Comparison of ENCODE assay signal across 10 cellular contexts in genomic region chr5:111954516-111955337, GRCh38.
DNase-seq lines count a peak whose midpoint lies in the region; ATAC-seq, FAIRE-seq and TF ChIP-seq lines count a peak whose summit lies in the region.
"Had no signal": no experiment of that assay in that cellular context is flagged by ENCODE, and none has a peak within 500 bp of the region (broad histone marks: within the 10 kb centered on the region; RNA-seq: fewer than 3 reads in every experiment).

No MANE protein-coding gene starts in this region.

- no peak for TF ChIP-seq POLR2A in GM12891 (IDR thresholded peaks at IDR 0.05; ENCODE audit: low read depth, low read length)

- FAIRE-seq in GM12891 (lab: Jason Lieb, UNC), result peak; percentile 77

- DNase-seq in GM12891 (ENCODE audit: insufficient read length, low spot score) (no peak), chondrocyte (ENCODE audit: low spot score) (no peak), SHP77 treated with DMSO at 0.1 percent for 48 hours (lab: John Stamatoyannopoulos, UW) (no peak), HEK293T (ENCODE audit: extremely low spot score) (no peak), GM13977 (ENCODE audit: low spot score) (no peak), midbrain (lab: John Stamatoyannopoulos, UW) (no peak)
- DNase-seq: activated effector memory CD4-positive, alpha-beta T cell treated with anti-CD3 and anti-CD28 coated beads, Interleukin-2, amount 50 U/mL, for 16 hours; stimulated activated CD4-positive, alpha-beta T cell treated with anti-CD3 and anti-CD28 coated beads, Interleukin-4, amount 100 ng/mL, for 24 hours had no signal

- H3K4me1 Mint-ChIP-seq in chondrocyte (ENCODE audit: low read depth), result peaks cover 81% of the 10 kb centered on the region

- CTCF ChIA-PET in HEK293T (lab: Yijun Ruan, JAX), result no interaction called here

- H3K9me3 Mint-ChIP-seq in chondrocyte (ENCODE audit: low read depth), result peaks cover 14% of the 10 kb centered on the region

- no peaks in the 10 kb centered on the region for H3K27me3 Mint-ChIP-seq in chondrocyte (ENCODE audit: low read depth)

- no peak for TF ChIP-seq CTCF in chondrocyte (IDR thresholded peaks at IDR 0.05)
- no peak for TF ChIP-seq CTCF in GM13977 (IDR thresholded peaks at IDR 0.05; ENCODE audit: extremely low read depth, insufficient read depth, missing control alignments)

- H3K4me3 Mint-ChIP-seq in chondrocyte (ENCODE audit: unreplicated experiment), result no peak overlapping the region

- peaks cover 1% of the 10 kb centered on the region for H3K36me3 Mint-ChIP-seq in chondrocyte (ENCODE audit: low read depth)

- peak; percentile 59 for ATAC-seq in GM21447 (IDR thresholded peaks at IDR 0.05; ENCODE audit: unreplicated experiment)
- ATAC-seq in HG03196 (IDR thresholded peaks at IDR 0.05; ENCODE audit: unreplicated experiment), result peak; percentile 76

- peak overlapping the region; percentile 90 for H3K27ac Mint-ChIP-seq in chondrocyte (ENCODE audit: unreplicated experiment)

- in situ Hi-C loops in GM13977 (cut with MboI; ENCODE audit: low pct_unique_long_range_greater_than_20kb, low sequenced_read_pairs, unreplicated experiment), result no loop called here

- POLR2A ChIA-PET in HEK293T (lab: Yijun Ruan, JAX), result no interaction called here

TF ChIP-seq in GM12891, 5 proteins besides CTCF, POLR2A, EP300 and RAD21:
- TF ChIP-seq TAF1 (IDR thresholded peaks at IDR 0.05; ENCODE audit: low read depth, low read length) (0 out of 2 replicates have a peak, but pooled peaks have one; percentile 14), POLR2AphosphoS5 (IDR thresholded peaks at IDR 0.05; ENCODE audit: low read depth, low read length) (no peak), SPI1 (IDR thresholded peaks at IDR 0.05; ENCODE audit: low read depth, low read length) (no peak), PAX5 (IDR thresholded peaks at IDR 0.05; ENCODE audit: insufficient read depth, low read length, severe bottlenecking) (no peak)
TF ChIP-seq in GM12891: peak in this region for 1.

TF ChIP-seq in HEK293T, 16 proteins besides CTCF, POLR2A, EP300 and RAD21:
- TF ChIP-seq NFRKB (IDR thresholded peaks at IDR 0.05) (no peak), BHLHE40 (IDR thresholded peaks at IDR 0.05; ENCODE audit: borderline replicate concordance) (no peak), SUZ12 (IDR thresholded peaks at IDR 0.05) (no peak), PKNOX1 (IDR thresholded peaks at IDR 0.05) (no peak), ZNF384 (IDR thresholded peaks at IDR 0.05) (no peak), FOXM1 (IDR thresholded peaks at IDR 0.05; ENCODE audit: borderline replicate concordance) (no peak), ELF4 (IDR thresholded peaks at IDR 0.05) (no peak), LEF1 (IDR thresholded peaks at IDR 0.05; ENCODE audit: borderline replicate concordance) (no peak), SP1 (IDR thresholded peaks at IDR 0.05) (no peak), CTBP1 (IDR thresholded peaks at IDR 0.05; ENCODE audit: borderline replicate concordance) (no peak), FOXK2 (IDR thresholded peaks at IDR 0.05) (no peak), ARNT (IDR thresholded peaks at IDR 0.05) (no peak), HDGF (IDR thresholded peaks at IDR 0.05; ENCODE audit: borderline replicate concordance) (no peak), TARDBP (IDR thresholded peaks at IDR 0.05) (no peak), L3MBTL2 (conservative IDR thresholded peaks at IDR 0.05) (no peak), FOXA1 (IDR thresholded peaks at IDR 0.05) (no peak)
